31 cellular contexts compared by ENCODE assay signal in the genomic region with DNA sequence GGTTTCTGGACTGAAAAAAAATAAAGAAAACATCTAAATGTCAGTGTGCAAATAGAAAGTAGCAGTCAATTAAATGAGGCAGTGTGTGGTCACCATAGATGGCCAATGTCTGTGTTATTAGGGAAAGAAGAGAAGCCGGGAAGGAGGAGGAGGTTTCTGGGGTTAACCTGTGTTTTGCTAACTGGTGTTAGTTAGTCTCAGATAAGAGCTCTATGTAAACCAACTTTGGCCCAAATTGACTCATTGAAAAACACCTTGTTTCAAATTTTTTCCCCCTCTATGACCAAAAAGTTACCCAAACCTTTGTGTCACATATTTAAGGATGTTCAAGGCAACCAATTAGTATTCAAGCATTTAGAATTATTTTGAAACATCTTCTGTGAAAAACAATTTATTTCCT.
DNase-seq lines count a peak whose midpoint lies in the region; ATAC-seq and TF ChIP-seq lines count a peak whose summit lies in the region.
"Had no signal": no experiment of that assay in that cellular context is flagged by ENCODE, and none has a peak within 500 bp of the region (broad histone marks: within the 10 kb centered on the region; RNA-seq: fewer than 3 reads in every experiment).

No MANE protein-coding gene starts in this region.

- H3K9me2 ChIP-seq in GM23248 (ENCODE audit: insufficient read depth) = no peaks in the 10 kb centered on the region

- in situ Hi-C loops in GM23248 (cut with MboI) = no loop called here

- H3K36me3 Mint-ChIP-seq in activated CD8-positive, alpha-beta T cell treated with anti-CD3 and anti-CD28 coated beads for 36 hours (ENCODE audit: low read depth) = no peaks in the 10 kb centered on the region
- H3K36me3 Mint-ChIP-seq in activated CD8-positive, alpha-beta T cell treated with anti-CD3 and anti-CD28 coated beads, Interleukin-2, amount 10 ng/mL, durations not matched to agents 7 days and 5 days (ENCODE audit: low read depth) = no peaks in the 10 kb centered on the region
- peaks cover 6% of the 10 kb centered on the region for H3K36me3 Mint-ChIP-seq in activated T-helper 17 cell treated with anti-CD3 and anti-CD28 coated beads, Interleukin-2, amount 50 U/mL, for 72 hours (ENCODE audit: low read depth)
- H3K36me3 Mint-ChIP-seq in mesothelial cell of epicardium = no peaks in the 10 kb centered on the region

- no peaks in the 10 kb centered on the region for H3K79me2 ChIP-seq in GM23248 (ENCODE audit: insufficient read depth)
- H3K79me2 ChIP-seq: parathyroid adenoma had no signal

- H3K9me3 Mint-ChIP-seq in activated CD8-positive, alpha-beta T cell treated with anti-CD3 and anti-CD28 coated beads for 36 hours = no peaks in the 10 kb centered on the region
- no peaks in the 10 kb centered on the region for H3K9me3 Mint-ChIP-seq in activated CD8-positive, alpha-beta T cell treated with anti-CD3 and anti-CD28 coated beads, Interleukin-2, amount 10 ng/mL, durations not matched to agents 7 days and 5 days (ENCODE audit: insufficient read depth)
- H3K9me3 Mint-ChIP-seq in activated T-helper 17 cell treated with anti-CD3 and anti-CD28 coated beads, Interleukin-2, amount 50 U/mL, for 72 hours = peaks cover 4% of the 10 kb centered on the region
- peaks cover 4% of the 10 kb centered on the region for H3K9me3 Mint-ChIP-seq in mesothelial cell of epicardium
- H3K9me3 Mint-ChIP-seq: dendritic cell treated with granulocyte-macrophage colony-stimulating factor and Interleukin-4, amounts not matched to agents 40 ng/mL and 50 ng/mL, for 4 days had no signal

- H4K20me1 ChIP-seq in GM23248 (ENCODE audit: insufficient read depth) = no peaks in the 10 kb centered on the region

- no peaks in the 10 kb centered on the region for H3K9me3 ChIP-seq in suprapubic skin
- no peaks in the 10 kb centered on the region for H3K9me3 ChIP-seq in GM23248 (ENCODE audit: low read depth)
- H3K9me3 ChIP-seq: A549, body of pancreas, HAP-1, MG63 had no signal

- no peak overlapping the region for H3K4me2 ChIP-seq in GM23248 (ENCODE audit: unreplicated experiment)
- H3K4me2 ChIP-seq: A549 had no signal

- no peak for TF ChIP-seq EP300 in suprapubic skin (IDR thresholded peaks at IDR 0.05)

- no peaks in the 10 kb centered on the region for H3F3A ChIP-seq in GM23248 (ENCODE audit: insufficient read depth)

- H3K4me1 Mint-ChIP-seq in activated CD8-positive, alpha-beta T cell treated with anti-CD3 and anti-CD28 coated beads for 36 hours (ENCODE audit: low read depth) = peaks cover 22% of the 10 kb centered on the region
- H3K4me1 Mint-ChIP-seq in activated CD8-positive, alpha-beta T cell treated with anti-CD3 and anti-CD28 coated beads, Interleukin-2, amount 10 ng/mL, durations not matched to agents 7 days and 5 days (ENCODE audit: low read depth) = peaks cover 6% of the 10 kb centered on the region
- peaks cover 29% of the 10 kb centered on the region for H3K4me1 Mint-ChIP-seq in activated T-helper 17 cell treated with anti-CD3 and anti-CD28 coated beads, Interleukin-2, amount 50 U/mL, for 72 hours
- peaks cover 54% of the 10 kb centered on the region for H3K4me1 Mint-ChIP-seq in mesothelial cell of epicardium

- H3K4me3 ChIP-seq in suprapubic skin = no peak overlapping the region
- no peak overlapping the region for H3K4me3 ChIP-seq in GM23248
- H3K4me3 ChIP-seq: A549, body of pancreas, HAP-1, MG63 had no signal

- CTCF ChIA-PET in activated CD8-positive, alpha-beta T cell treated with anti-CD3 and anti-CD28 coated beads for 36 hours (lab: Charles Lee) = interaction anchor here (0.7 to 0.9 kb wide), 2 partner anchors 12 to 247 kb away, joined by 3 read pairs; no protein-coding TSS in a partner anchor
- CTCF ChIA-PET in activated CD8-positive, alpha-beta T cell treated with anti-CD3 and anti-CD28 coated beads, Interleukin-2, amount 10 ng/mL, durations not matched to agents 7 days and 5 days (lab: Charles Lee) = no interaction called here

- no peak overlapping the region for H3K9ac ChIP-seq in GM23248
- H3K9ac ChIP-seq: parathyroid adenoma had no signal

- 69% methylated on average over 1 of the region's 1 CpG for WGBS in suprapubic skin
- WGBS in GM23248 (ENCODE audit: low coverage in 1 of 2, low lambda C conversion rate in 2 of 2, missing lambda C conversion rate in 2 of 2), 2 experiments = 24 to 27% methylated on average over 1 of the region's 1 CpG

- H2AFZ ChIP-seq in GM23248 = no peak overlapping the region
- H2AFZ ChIP-seq: parathyroid adenoma had no signal

- TF ChIP-seq POLR2A in suprapubic skin (IDR thresholded peaks at IDR 0.05) = no peak

- peak; percentile 60 for ATAC-seq in activated CD8-positive, alpha-beta T cell treated with anti-CD3 and anti-CD28 coated beads for 36 hours
- ATAC-seq in activated CD8-positive, alpha-beta T cell treated with anti-CD3 and anti-CD28 coated beads, Interleukin-2, amount 10 ng/mL, durations not matched to agents 7 days and 5 days = no peak
- peak; percentile 68 for ATAC-seq in activated T-helper 17 cell treated with anti-CD3 and anti-CD28 coated beads, Interleukin-2, amount 50 U/mL, for 72 hours (replicated peaks)
- no peak for ATAC-seq in GM21825 (IDR thresholded peaks at IDR 0.05; ENCODE audit: unreplicated experiment)
- ATAC-seq: A549, body of pancreas, left lobe of liver had no signal

- no peak for TF ChIP-seq CTCF in activated CD8-positive, alpha-beta T cell treated with anti-CD3 and anti-CD28 coated beads for 36 hours (IDR thresholded peaks at IDR 0.05)
- TF ChIP-seq CTCF in mesothelial cell of epicardium (IDR thresholded peaks at IDR 0.05; ENCODE audit: unreplicated experiment) (no peak), suprapubic skin (IDR thresholded peaks at IDR 0.05) (no peak)

- H3K27me3 ChIP-seq in suprapubic skin = no peaks in the 10 kb centered on the region
- no peaks in the 10 kb centered on the region for H3K27me3 ChIP-seq in GM23248 (replicated peaks; ENCODE audit: insufficient read depth)
- H3K27me3 ChIP-seq: body of pancreas, MG63 had no signal

- POLR2A ChIA-PET in activated CD8-positive, alpha-beta T cell treated with anti-CD3 and anti-CD28 coated beads for 36 hours (lab: Charles Lee) = interaction anchor here (0.8 to 0.9 kb wide), 2 partner anchors 11 to 291 kb away, joined by 3 read pairs; no protein-coding TSS in a partner anchor
- POLR2A ChIA-PET in activated CD8-positive, alpha-beta T cell treated with anti-CD3 and anti-CD28 coated beads, Interleukin-2, amount 10 ng/mL, durations not matched to agents 7 days and 5 days (lab: Charles Lee) = no interaction called here

- H3K4me1 ChIP-seq in suprapubic skin (peaks cover 4% of the 10 kb centered on the region), GM23248 (ENCODE audit: insufficient read depth) (no peaks in the 10 kb centered on the region)
- H3K4me1 ChIP-seq: A549, HAP-1, parathyroid adenoma had no signal

- peak; percentile 35 for DNase-seq in activated CD8-positive, alpha-beta T cell treated with anti-CD3 and anti-CD28 coated beads for 36 hours
- DNase-seq in activated CD8-positive, alpha-beta T cell treated with anti-CD3 and anti-CD28 coated beads, Interleukin-2, amount 10 ng/mL, durations not matched to agents 7 days and 5 days = no peak
- DNase-seq in mesothelial cell of epicardium (ENCODE audit: low spot score in 2 of 2, unreplicated experiment in 2 of 2) (no peak), suprapubic skin (ENCODE audit: low spot score in 2 of 2) (no peak), GM23248 (no peak), NCI-H187 (lab: John Stamatoyannopoulos, UW) (no peak)
- DNase-seq: activated CD4-positive, alpha-beta T cell treated with anti-CD3 and anti-CD28 coated beads for 4 hours; activated gamma-delta T cell; Calu3; DMS79; erythroblast; GDM1; KBM-7; MG63; NCI-H1417 treated with DMSO at 0.1 percent for 48 hours; NCI-H2081 treated with DMSO at 0.1 percent for 48 hours; NCI-H2227 treated with DMSO at 0.1 percent for 48 hours; NCI-H69; SHP77 treated with DMSO at 0.1 percent for 48 hours; small intestine; stimulated activated CD4-positive, alpha-beta T cell treated with anti-CD3 and anti-CD28 coated beads, Interleukin-1b, Interleukin-23, amount 100 ng/mL, for 48 hours; T-helper 9 cell had no signal

- H3K4me3 Mint-ChIP-seq in activated CD8-positive, alpha-beta T cell treated with anti-CD3 and anti-CD28 coated beads for 36 hours = no peak overlapping the region
- no peak overlapping the region for H3K4me3 Mint-ChIP-seq in activated CD8-positive, alpha-beta T cell treated with anti-CD3 and anti-CD28 coated beads, Interleukin-2, amount 10 ng/mL, durations not matched to agents 7 days and 5 days
- peak overlapping the region; percentile 54 for H3K4me3 Mint-ChIP-seq in activated T-helper 17 cell treated with anti-CD3 and anti-CD28 coated beads, Interleukin-2, amount 50 U/mL, for 72 hours
- H3K4me3 Mint-ChIP-seq in mesothelial cell of epicardium = no peak overlapping the region
- H3K4me3 Mint-ChIP-seq: dendritic cell treated with granulocyte-macrophage colony-stimulating factor and Interleukin-4, amounts not matched to agents 40 ng/mL and 50 ng/mL, for 4 days had no signal

- peaks cover 10% of the 10 kb centered on the region for H3K27me3 Mint-ChIP-seq in activated CD8-positive, alpha-beta T cell treated with anti-CD3 and anti-CD28 coated beads for 36 hours
- peaks cover 5% of the 10 kb centered on the region for H3K27me3 Mint-ChIP-seq in activated CD8-positive, alpha-beta T cell treated with anti-CD3 and anti-CD28 coated beads, Interleukin-2, amount 10 ng/mL, durations not matched to agents 7 days and 5 days (ENCODE audit: low read depth)
- peaks cover 6% of the 10 kb centered on the region for H3K27me3 Mint-ChIP-seq in activated T-helper 17 cell treated with anti-CD3 and anti-CD28 coated beads, Interleukin-2, amount 50 U/mL, for 72 hours
- H3K27me3 Mint-ChIP-seq in mesothelial cell of epicardium (ENCODE audit: low read depth) = no peaks in the 10 kb centered on the region

- H3K27ac Mint-ChIP-seq in activated CD8-positive, alpha-beta T cell treated with anti-CD3 and anti-CD28 coated beads for 36 hours = peak overlapping the region; percentile 34
- no peak overlapping the region for H3K27ac Mint-ChIP-seq in activated CD8-positive, alpha-beta T cell treated with anti-CD3 and anti-CD28 coated beads, Interleukin-2, amount 10 ng/mL, durations not matched to agents 7 days and 5 days
- peak overlapping the region; percentile 86 for H3K27ac Mint-ChIP-seq in activated T-helper 17 cell treated with anti-CD3 and anti-CD28 coated beads, Interleukin-2, amount 50 U/mL, for 72 hours
- peak overlapping the region; percentile 31 for H3K27ac Mint-ChIP-seq in mesothelial cell of epicardium
- H3K27ac Mint-ChIP-seq: dendritic cell treated with granulocyte-macrophage colony-stimulating factor and Interleukin-4, amounts not matched to agents 40 ng/mL and 50 ng/mL, for 4 days had no signal

- peak overlapping the region; percentile 50 for H3K27ac ChIP-seq in suprapubic skin
- no peak overlapping the region for H3K27ac ChIP-seq in GM23248
- H3K27ac ChIP-seq: A549, body of pancreas, HL-60, parathyroid adenoma had no signal

- H3K36me3 ChIP-seq in suprapubic skin = no peaks in the 10 kb centered on the region
- no peaks in the 10 kb centered on the region for H3K36me3 ChIP-seq in GM23248 (ENCODE audit: low read depth)
- H3K36me3 ChIP-seq: HAP-1, MG63 had no signal

- intact Hi-C loops in activated CD8-positive, alpha-beta T cell treated with anti-CD3 and anti-CD28 coated beads for 36 hours (cut with micrococcal nuclease) = no loop called here

Comparison
In these comparisons a context has a peak if more than half of its experiments do, and no peak if none do; other contexts are left out.
1. ATAC-seq: peak in activated CD8-positive, alpha-beta T cell treated with anti-CD3 and anti-CD28 coated beads for 36 hours (single experiment) and activated T-helper 17 cell treated with anti-CD3 and anti-CD28 coated beads, Interleukin-2, amount 50 U/mL, for 72 hours (single experiment); none in activated CD8-positive, alpha-beta T cell treated with anti-CD3 and anti-CD28 coated beads, Interleukin-2, amount 10 ng/mL, durations not matched to agents 7 days and 5 days (single experiment) and GM21825 (single experiment).